16 cellular contexts compared by ENCODE assay signal in the genomic region with DNA sequence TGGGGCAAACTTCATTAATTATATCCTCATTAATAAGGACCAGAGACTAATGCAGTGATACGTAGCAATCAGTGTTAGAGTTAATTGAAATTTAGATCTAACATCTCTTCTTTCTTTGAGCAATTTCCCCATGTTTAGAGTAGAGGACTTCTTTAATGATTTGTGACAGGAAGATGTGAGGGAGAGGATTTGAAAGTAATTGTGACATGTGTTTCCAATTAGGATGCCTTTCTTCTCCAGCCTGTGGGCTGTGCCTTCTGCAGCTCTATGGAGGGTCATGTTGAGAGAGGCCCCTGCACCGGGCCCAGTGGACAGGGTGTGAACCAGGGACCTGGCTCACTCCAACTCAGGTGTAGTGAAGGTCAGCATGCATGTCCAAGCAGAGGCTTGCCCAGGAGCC.
A peak's percentile ranks its signal among the peaks of the same experiment; 100 is the strongest.
DNase-seq lines count a peak whose midpoint lies in the region; ATAC-seq and TF ChIP-seq lines count a peak whose summit lies in the region.
"Had no signal": no experiment of that assay in that cellular context is flagged by ENCODE, and none has a peak within 500 bp of the region (broad histone marks: within the 10 kb centered on the region; RNA-seq: fewer than 3 reads in every experiment).

No MANE protein-coding gene starts in this region.

- WGBS in neuronal stem cell (ENCODE audit: extremely low coverage in 2 of 2, insufficient read length in 2 of 2, insufficient replicate concordance in 1 of 2), 2 donors, result no CpG with 5 or more reads among the region's 2 CpGs

- peaks cover 5% of the 10 kb centered on the region for H3F3A ChIP-seq in MM.1S (ENCODE audit: insufficient read depth, low read length)

- H3K27me3 Mint-ChIP-seq in T-helper 17 cell, result no peaks in the 10 kb centered on the region

- no peak overlapping the region for H2BK15ac ChIP-seq in neuronal stem cell (ENCODE audit: low read length)

- no peaks in the 10 kb centered on the region for H3K79me1 ChIP-seq in neuronal stem cell (ENCODE audit: low read depth, low read length)

- DNase-seq in EH (ENCODE audit: low read depth), result peak; percentile 75
- peak; percentile 82 for DNase-seq in SK-N-DZ (ENCODE audit: low spot score)
- peak; percentile 64 for DNase-seq in fibroblast of mammary gland (ENCODE audit: low read depth)
- no peak for DNase-seq in neuronal stem cell (ENCODE audit: low spot score)
- no peak for DNase-seq in midbrain (lab: John Stamatoyannopoulos, UW)
- DNase-seq in T-helper 17 cell, result no peak
- no peak for DNase-seq in MM.1S
- no peak for DNase-seq in DMS 273 (lab: John Stamatoyannopoulos, UW; ENCODE audit: unreplicated experiment)
- DNase-seq: COR-L47, KG1, NCI-H1092, NCI-H446, NCI-H774 had no signal

- no peak overlapping the region for H3K4ac ChIP-seq in neuronal stem cell (ENCODE audit: low read length)

- H3K9me3 ChIP-seq in neuronal stem cell (replicated peaks in 1 of 2; ENCODE audit: control insufficient read depth in 2 of 2, insufficient read depth in 1 of 2, low read depth in 1 of 2, low read length in 2 of 2), result no peaks in the 10 kb centered on the region
- H3K9me3 ChIP-seq in T-helper 17 cell (ENCODE audit: control insufficient read depth, low read length, poor library complexity, severe bottlenecking), result no peaks in the 10 kb centered on the region
- H3K9me3 ChIP-seq in MM.1S (replicated peaks; ENCODE audit: insufficient read depth, low read length), result no peaks in the 10 kb centered on the region

- H2AFZ ChIP-seq in neuronal stem cell (ENCODE audit: low read length), result no peak overlapping the region
- no peak overlapping the region for H2AFZ ChIP-seq in MM.1S (ENCODE audit: low read length)

- H3K27ac ChIP-seq in neuronal stem cell (replicated peaks; ENCODE audit: low read length) (no peak overlapping the region), MM.1S (ENCODE audit: low read length) (no peak overlapping the region)
- H3K27ac ChIP-seq: C4-2B had no signal

- H3K4me2 ChIP-seq in neuronal stem cell (ENCODE audit: insufficient read depth, low read length, poor library complexity, severe bottlenecking) (no peak overlapping the region), MM.1S (ENCODE audit: low read depth, low read length) (no peak overlapping the region)

- H4K8ac ChIP-seq in neuronal stem cell (ENCODE audit: low read depth, low read length), result no peak overlapping the region

- no peak overlapping the region for H3K23ac ChIP-seq in neuronal stem cell (ENCODE audit: low read depth, low read length, poor library complexity)

- H4K20me1 ChIP-seq in MM.1S (ENCODE audit: insufficient read depth, low read length), result no peaks in the 10 kb centered on the region

- H3K27ac Mint-ChIP-seq in T-helper 17 cell, result no peak overlapping the region

- H3K36me3 Mint-ChIP-seq in T-helper 17 cell (ENCODE audit: low read depth), result peaks cover 2% of the 10 kb centered on the region

- no peak overlapping the region for H4K91ac ChIP-seq in neuronal stem cell (ENCODE audit: low read depth, low read length, poor library complexity)

- no peak overlapping the region for H3K14ac ChIP-seq in neuronal stem cell (ENCODE audit: low read length)

- H2BK12ac ChIP-seq in neuronal stem cell (ENCODE audit: low read length), result no peak overlapping the region

- peaks cover 5% of the 10 kb centered on the region for H3K4me1 Mint-ChIP-seq in T-helper 17 cell

- H3K18ac ChIP-seq in neuronal stem cell (ENCODE audit: low read length), result peak overlapping the region; percentile 57

- no peak overlapping the region for H3K4me3 Mint-ChIP-seq in T-helper 17 cell

- H2BK5ac ChIP-seq in neuronal stem cell (ENCODE audit: low read length), result no peak overlapping the region

- no peaks in the 10 kb centered on the region for H3K9me2 ChIP-seq in MM.1S (replicated peaks; ENCODE audit: insufficient read depth, low read length)

- H3K27me3 ChIP-seq in neuronal stem cell (ENCODE audit: control insufficient read depth in 3 of 3, insufficient read depth in 3 of 3, low read depth in 1 of 3, low read length in 3 of 3), result no peaks in the 10 kb centered on the region
- H3K27me3 ChIP-seq in MM.1S (replicated peaks; ENCODE audit: insufficient read depth, low read length), result no peaks in the 10 kb centered on the region

- no peak overlapping the region for H2BK120ac ChIP-seq in neuronal stem cell (ENCODE audit: low read depth, low read length)

- H2AK5ac ChIP-seq in neuronal stem cell (ENCODE audit: low read depth, low read length), result no peak overlapping the region

- H3K9ac ChIP-seq in neuronal stem cell (ENCODE audit: low read depth, low read length, poor library complexity) (no peak overlapping the region), MM.1S (ENCODE audit: low read length) (no peak overlapping the region)

- H3K4me3 ChIP-seq in fibroblast of mammary gland (ENCODE audit: control insufficient read depth, low read depth, low read length), result no peak overlapping the region
- H3K4me3 ChIP-seq in neuronal stem cell (ENCODE audit: low read length in 2 of 2), result no peak overlapping the region
- no peak overlapping the region for H3K4me3 ChIP-seq in MM.1S (ENCODE audit: low read length)
- H3K4me3 ChIP-seq: GM12878 had no signal

- H3K4me1 ChIP-seq in neuronal stem cell (ENCODE audit: control insufficient read depth in 2 of 2, insufficient read depth in 1 of 2, low read depth in 1 of 2, low read length in 2 of 2) (no peaks in the 10 kb centered on the region), MM.1S (ENCODE audit: low read length) (peaks cover 7% of the 10 kb centered on the region)

- no peaks in the 10 kb centered on the region for H3K36me3 ChIP-seq in neuronal stem cell (replicated peaks in 1 of 2; ENCODE audit: control insufficient read depth in 2 of 2, insufficient read depth in 2 of 2, low read length in 2 of 2)
- no peaks in the 10 kb centered on the region for H3K36me3 ChIP-seq in MM.1S (replicated peaks; ENCODE audit: insufficient read depth, low read length)

- no peaks in the 10 kb centered on the region for H3K79me2 ChIP-seq in MM.1S (ENCODE audit: low read length)

- no peak for ATAC-seq in T-helper 17 cell
- ATAC-seq: GM12878, Right ventricle myocardium inferior had no signal

- TF ChIP-seq CTCF in fibroblast of mammary gland (conservative IDR thresholded peaks at IDR 0.05; ENCODE audit: control insufficient read depth, insufficient read depth, low read depth, low read length) (no peak), MM.1S (IDR thresholded peaks at IDR 0.05; ENCODE audit: low read length) (no peak)

Comparison
In these comparisons a context has a peak if more than half of its experiments do, and no peak if none do; other contexts are left out.
1. DNase-seq: peak in EH (single experiment), SK-N-DZ (single experiment) and fibroblast of mammary gland (single experiment); none in neuronal stem cell (single experiment), midbrain (single experiment), T-helper 17 cell (0 of 3), MM.1S (single experiment) and DMS 273 (single experiment).